In the genomic region with DNA sequence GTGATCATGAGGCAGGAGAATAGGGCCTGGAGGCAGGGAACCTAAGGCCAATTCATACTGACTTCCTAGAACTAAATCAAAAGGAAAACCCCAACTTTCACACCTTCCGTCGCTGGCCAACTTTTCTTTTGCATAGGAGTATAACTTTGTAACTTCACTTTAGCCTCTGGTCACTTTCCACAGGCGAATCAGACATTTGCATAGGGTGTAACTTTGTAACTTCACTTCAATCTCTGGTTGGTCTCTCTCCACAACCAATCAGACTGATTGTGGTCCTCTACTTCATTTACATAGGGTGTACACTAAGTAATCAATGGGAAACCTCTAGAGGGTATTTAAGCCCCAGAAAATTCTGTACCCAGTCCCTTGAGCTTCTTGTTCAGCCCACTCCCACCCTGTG, we compare ENCODE assay signal across 1 cellular context.
TF ChIP-seq lines count a peak whose summit lies in the region.

No MANE protein-coding gene starts in this region.

TF ChIP-seq in GM12878, 131 proteins besides CTCF, POLR2A, EP300 and RAD21:
- no peak for TF ChIP-seq RFX5 (IDR thresholded peaks at IDR 0.05; ENCODE audit: low read depth, low read length)
- TF ChIP-seq ZBED1 (IDR thresholded peaks at IDR 0.05; ENCODE audit: borderline replicate concordance), result no peak
- 0 out of 2 replicates have a peak, but pooled peaks have one; percentile 23 for TF ChIP-seq ZNF24 (IDR thresholded peaks at IDR 0.05)
- no peak for TF ChIP-seq STAT1 (conservative IDR thresholded peaks at IDR 0.05)
